8 cellular contexts compared by ENCODE assay signal in genomic region chr2:197310271-197310939, GRCh38. TPM values are rescaled to one million over a fixed set of nuclear protein-coding genes. Genes with fewer than 3 reads are reported as not detected.
DNase-seq lines count a peak whose midpoint lies in the region; TF ChIP-seq lines count a peak whose summit lies in the region.

ANKRD44 (minus strand) TSS chr2:197310780; CDS start chr2:197310604, 176 bp downstream.

- H3K56ac ChIP-seq in H9 (ENCODE audit: insufficient read length, low read depth, low read length): no peak within 1 kb of the TSS

- no peak within 1 kb of the TSS for H2BK15ac ChIP-seq in H9 (ENCODE audit: low read depth, low read length)

- no peak within 1 kb of the TSS for H4K91ac ChIP-seq in H9 (ENCODE audit: insufficient read length, low read depth, low read length)

- H3K9ac ChIP-seq in H9 (ENCODE audit: extremely low read depth, insufficient read length, low read length): peak within 1 kb of the TSS; percentile 23

- no peak within 1 kb of the TSS for H3K23ac ChIP-seq in H9 (ENCODE audit: insufficient read length, low read depth, low read length)

- H3K18ac ChIP-seq in H9 (ENCODE audit: insufficient read length, low read depth, low read length): no peak within 1 kb of the TSS

- no peak within 1 kb of the TSS for H2BK120ac ChIP-seq in H9 (ENCODE audit: low read depth, low read length, poor library complexity, severe bottlenecking)

- H2AFZ ChIP-seq in H9 (ENCODE audit: low read length): peak within 1 kb of the TSS; percentile 60

- H2AK5ac ChIP-seq in H9 (ENCODE audit: insufficient read length, low read length): no peak within 1 kb of the TSS

- H3K4me3 Mint-ChIP-seq in H9: peak within 1 kb of the TSS; percentile 87 to 91

- H3K4me1 ChIP-seq in H9 (ENCODE audit: insufficient read depth, low read length) (no peaks in the 10 kb centered on the region), SJSA1 (replicated peaks) (peaks cover 27% of the 10 kb centered on the region), neutrophil (ENCODE audit: control insufficient read depth in 1 of 2, insufficient read depth in 1 of 2, low read depth in 1 of 2, low read length in 1 of 2) (peaks cover 49 to 53% of the 10 kb centered on the region in 2 experiments)

- 0 out of 2 replicates have a peak within 1 kb of the TSS, but pooled peaks have one; percentile 44 for H3K14ac ChIP-seq in H9 (ENCODE audit: insufficient read depth, low read length)

- no peak within 1 kb of the TSS for H4K5ac ChIP-seq in H9 (ENCODE audit: insufficient read length, low read depth, low read length)

- no peaks in the 10 kb centered on the region for H3K79me2 ChIP-seq in H9 (ENCODE audit: insufficient read depth, low read length)

- H3K4me3 ChIP-seq in MG63 (peak within 1 kb of the TSS; percentile 72), SJSA1 (peak within 1 kb of the TSS; percentile 89), neutrophil (ENCODE audit: low read depth in 1 of 2, low read length in 1 of 2) (peak within 1 kb of the TSS; percentile 76 to 79)

- H3K9me3 Mint-ChIP-seq in H9: no peaks in the 10 kb centered on the region

- TF ChIP-seq CTCF in H9 (conservative IDR thresholded peaks at IDR 0.05) (peak; percentile 34; the same call in 1 of the 3 replicates), neutrophil (IDR thresholded peaks at IDR 0.05) (peak; percentile 82)

- no peak within 1 kb of the TSS for H2BK12ac ChIP-seq in H9 (ENCODE audit: insufficient read length, low read depth, low read length)

- H3K27ac ChIP-seq in H9 (ENCODE audit: insufficient read length, low read depth, low read length): no peak within 1 kb of the TSS
- peak within 1 kb of the TSS; percentile 56 for H3K27ac ChIP-seq in SJSA1
- H3K27ac ChIP-seq in neutrophil: peak within 1 kb of the TSS; percentile 99
- H3K27ac ChIP-seq in substantia nigra (ENCODE audit: low read depth, low read length, poor library complexity, severe bottlenecking): peak within 1 kb of the TSS; percentile 83

- no peak within 1 kb of the TSS for H3T11ph ChIP-seq in H9 (ENCODE audit: low read length)

- peak within 1 kb of the TSS; percentile 76 for H3K4me2 ChIP-seq in H9 (ENCODE audit: insufficient read depth, insufficient read length, low read length)

- peaks cover 55% of the 10 kb centered on the region for H3K27me3 Mint-ChIP-seq in H9 (ENCODE audit: low read depth)

- H3K23me2 ChIP-seq in H9 (ENCODE audit: insufficient read length, low read depth, low read length, poor library complexity, severe bottlenecking): peaks cover 11% of the 10 kb centered on the region

- H4K20me1 ChIP-seq in H9 (ENCODE audit: control insufficient read depth, insufficient read depth, insufficient read length): no peaks in the 10 kb centered on the region

- H3K36me3 ChIP-seq in MG63 (no peaks in the 10 kb centered on the region), SJSA1 (peaks cover 3% of the 10 kb centered on the region; the same call in 1 of the 2 replicates), neutrophil (no peaks in the 10 kb centered on the region)

- peaks cover 10 to 11% of the 10 kb centered on the region in 2 experiments for H3K4me1 Mint-ChIP-seq in H9

- peak; percentile 84 for DNase-seq in GDM1 (lab: John Stamatoyannopoulos, UW)
- peak; percentile 83 for DNase-seq in H9
- peak; percentile 91 for DNase-seq in MG63
- peak; percentile 83 to 93 for DNase-seq in SJSA1 (ENCODE audit: low read depth in 1 of 2, low spot score in 2 of 2)
- peak; percentile 68 to 89 (median 76) for DNase-seq in activated naive CD4-positive, alpha-beta T cell (lab: John Stamatoyannopoulos, UW)
- DNase-seq in foreskin melanocyte: peak; percentile 75
- DNase-seq in substantia nigra (lab: John Stamatoyannopoulos, UW): peak; percentile 50 to 93 (median 82)

- H2BK5ac ChIP-seq in H9 (ENCODE audit: insufficient read length, low read length): no peak within 1 kb of the TSS

- no peak within 1 kb of the TSS for H3K27ac Mint-ChIP-seq in H9

- H3K9me3 ChIP-seq in H9 (ENCODE audit: control insufficient read depth, low read depth, low read length): no peaks in the 10 kb centered on the region
- H3K9me3 ChIP-seq in MG63: no peaks in the 10 kb centered on the region
- H3K9me3 ChIP-seq in SJSA1 (replicated peaks): no peaks in the 10 kb centered on the region
- H3K9me3 ChIP-seq in neutrophil: no peaks in the 10 kb centered on the region

- no peak within 1 kb of the TSS for H2BK20ac ChIP-seq in H9 (ENCODE audit: low read depth, low read length, poor library complexity, severe bottlenecking)

- H3K36me3 Mint-ChIP-seq in H9 (ENCODE audit: insufficient read depth in 1 of 3, low read depth in 3 of 3): no peaks in the 10 kb centered on the region

- H3K4ac ChIP-seq in H9 (ENCODE audit: low read depth, low read length): no peak within 1 kb of the TSS

- no peak within 1 kb of the TSS for H4K8ac ChIP-seq in H9 (replicated peaks; ENCODE audit: insufficient read length, low read depth, low read length)

- peaks cover 8% of the 10 kb centered on the region; the same call in 1 of the 2 replicates for H3K27me3 ChIP-seq in H9 (ENCODE audit: insufficient read depth, low read length)
- H3K27me3 ChIP-seq in MG63: no peaks in the 10 kb centered on the region
- H3K27me3 ChIP-seq in SJSA1 (replicated peaks): no peaks in the 10 kb centered on the region
- no peaks in the 10 kb centered on the region for H3K27me3 ChIP-seq in neutrophil

- no CpG with 5 or more reads among the region's 93 CpGs for WGBS in H9 (ENCODE audit: extremely low coverage, insufficient read length, low lambda C conversion rate)

- no peaks in the 10 kb centered on the region for H3K79me1 ChIP-seq in H9 (ENCODE audit: insufficient read depth, low read depth, low read length, poor library complexity, severe bottlenecking)

RNA-seq across cellular contexts. Expression of gene ANKRD44, which starts in this region (rescaled TPM):
- 1.8 and 1.9 TPM in 2 replicates for total RNA-seq in H9 (2021)
- total RNA-seq in MG63 (2014; rRNA removed; shearing (Covaris generic); ENCODE audit: low replicate concordance): 0.66 and 5.9 TPM in 2 replicates
- total RNA-seq in SJSA1 (2014; rRNA removed; shearing (Covaris generic)): 8.4 and 15.5 TPM in 2 replicates
